14 cellular contexts compared by ENCODE assay signal in genomic region chr12:104929368-104929767, GRCh38.
"Had no signal": no experiment of that assay in that cellular context is flagged by ENCODE, and none has a peak within 500 bp of the region (broad histone marks: within the 10 kb centered on the region; RNA-seq: fewer than 3 reads in every experiment).

No MANE protein-coding gene starts in this region.

- H3K4me3 ChIP-seq: body of pancreas, gastroesophageal sphincter, heart right ventricle, left lung, thyroid gland had no signal

- H3K36me3 ChIP-seq: gastroesophageal sphincter, heart right ventricle, left lung, neutrophil, thyroid gland had no signal

- H3K9me3 ChIP-seq: body of pancreas, gastroesophageal sphincter, heart right ventricle, left lung, neutrophil, thyroid gland had no signal

- H3K27me3 Mint-ChIP-seq: activated naive CD4-positive, alpha-beta T cell treated with anti-CD3 and anti-CD28 coated beads, Interleukin-2, amount 10 ng/mL, durations not matched to agents 7 days and 5 days; stimulated activated memory B cell treated with anti-CD40 and anti-IgM and Interleukin-4, amounts not matched to agents 10 μg/mL and 1 μg/mL and 100 μg/mL, for 72 hours had no signal

- H3K36me3 Mint-ChIP-seq: activated naive CD4-positive, alpha-beta T cell treated with anti-CD3 and anti-CD28 coated beads, Interleukin-2, amount 10 ng/mL, durations not matched to agents 7 days and 5 days; stimulated activated memory B cell treated with anti-CD40 and anti-IgM and Interleukin-4, amounts not matched to agents 10 μg/mL and 1 μg/mL and 100 μg/mL, for 72 hours had no signal

- DNase-seq: activated CD8-positive, alpha-beta memory T cell treated with anti-CD3 and anti-CD28 coated beads, Interleukin-2, amount 50 U/mL, for 48 hours; activated naive CD4-positive, alpha-beta T cell treated with anti-CD3 and anti-CD28 coated beads, Interleukin-2, amount 10 ng/mL, durations not matched to agents 7 days and 5 days; body of pancreas; caudate nucleus; erythroblast; heart right ventricle; left lung; naive thymus-derived CD4-positive, alpha-beta T cell; thyroid gland had no signal

- H3K27me3 ChIP-seq: body of pancreas, gastroesophageal sphincter, heart right ventricle, left lung, neutrophil, thyroid gland had no signal

- H3K27ac Mint-ChIP-seq: activated naive CD4-positive, alpha-beta T cell treated with anti-CD3 and anti-CD28 coated beads, Interleukin-2, amount 10 ng/mL, durations not matched to agents 7 days and 5 days had no signal

- ATAC-seq: activated CD4-positive, CD25-positive, alpha-beta regulatory T cell treated with anti-CD3 and anti-CD28 coated beads, Interleukin-2, amount 50 U/mL, for 24 hours; body of pancreas; gastroesophageal sphincter; heart right ventricle; left lung; naive thymus-derived CD4-positive, alpha-beta T cell had no signal

- H3K79me2 ChIP-seq: parathyroid adenoma had no signal

- H3K4me1 ChIP-seq: gastroesophageal sphincter, heart right ventricle, left lung, parathyroid adenoma, thyroid gland had no signal

- H3K27ac ChIP-seq: body of pancreas, gastroesophageal sphincter, heart right ventricle, left lung, neutrophil, parathyroid adenoma, thyroid gland had no signal

- H3K4me3 Mint-ChIP-seq: activated naive CD4-positive, alpha-beta T cell treated with anti-CD3 and anti-CD28 coated beads, Interleukin-2, amount 10 ng/mL, durations not matched to agents 7 days and 5 days; stimulated activated memory B cell treated with anti-CD40 and anti-IgM and Interleukin-4, amounts not matched to agents 10 μg/mL and 1 μg/mL and 100 μg/mL, for 72 hours had no signal

- H3K9ac ChIP-seq: parathyroid adenoma had no signal

- H3K9me3 Mint-ChIP-seq: activated naive CD4-positive, alpha-beta T cell treated with anti-CD3 and anti-CD28 coated beads, Interleukin-2, amount 10 ng/mL, durations not matched to agents 7 days and 5 days; stimulated activated memory B cell treated with anti-CD40 and anti-IgM and Interleukin-4, amounts not matched to agents 10 μg/mL and 1 μg/mL and 100 μg/mL, for 72 hours had no signal

- H2AFZ ChIP-seq: parathyroid adenoma had no signal
